10 cellular contexts compared by ENCODE assay signal in genomic region chr9:133485531-133486260, GRCh38. TPM values are rescaled to one million over a fixed set of nuclear protein-coding genes. Genes with fewer than 3 reads are reported as not detected.
DNase-seq lines count a peak whose midpoint lies in the region; TF ChIP-seq lines count a peak whose summit lies in the region.
"Had no signal": no experiment of that assay in that cellular context is flagged by ENCODE, and none has a peak within 500 bp of the region (broad histone marks: within the 10 kb centered on the region; RNA-seq: fewer than 3 reads in every experiment).

No MANE protein-coding gene starts in this region.

- H3K36me3 ChIP-seq in OCI-LY1 (ENCODE audit: insufficient read depth, low read length) (no peaks in the 10 kb centered on the region), thyroid gland (no peaks in the 10 kb centered on the region)

- peak; percentile 25 for DNase-seq in stimulated activated CD4-positive, alpha-beta T cell treated with anti-CD3 and anti-CD28 coated beads, Interleukin-15, amount 100 ng/mL, for 24 hours
- DNase-seq in stimulated activated CD4-positive, alpha-beta T cell treated with anti-CD3 and anti-CD28 coated beads, Interleukin-4, amount 100 ng/mL, for 24 hours, result no peak
- DNase-seq in germinal center (ENCODE audit: low spot score) (peak; percentile 50), NCI-H510A (lab: John Stamatoyannopoulos, UW) (no peak), ACHN (no peak), thyroid gland (no peak), T1000 (lab: John Stamatoyannopoulos, UW) (no peak)

- no peaks in the 10 kb centered on the region for H3K79me2 ChIP-seq in OCI-LY1 (ENCODE audit: insufficient read depth, low read length)

- no peaks in the 10 kb centered on the region for H3K9me3 ChIP-seq in OCI-LY1 (ENCODE audit: low read length)
- H3K9me3 ChIP-seq in thyroid gland, result no peaks in the 10 kb centered on the region

- TF ChIP-seq CTCF in OCI-LY1 (IDR thresholded peaks at IDR 0.05; ENCODE audit: low read length) (no peak), thyroid gland (IDR thresholded peaks at IDR 0.05) (no peak)

- WGBS in thyroid gland, 2 donors, result 59 to 74% methylated on average over 5 to 18 of the region's 25 CpGs

- no peak overlapping the region for H2AFZ ChIP-seq in OCI-LY1 (ENCODE audit: low read length)

- no peak overlapping the region for H3K27ac ChIP-seq in OCI-LY1 (ENCODE audit: low read depth, low read length, poor library complexity, severe bottlenecking)
- H3K27ac ChIP-seq in thyroid gland, result no peak overlapping the region

- no peaks in the 10 kb centered on the region for H3K9me2 ChIP-seq in OCI-LY1 (ENCODE audit: low read depth, low read length)

- in situ Hi-C loops in ACHN (cut with HindIII; ENCODE audit: low pct_ligation_motif_present, low pct_unique_long_range_greater_than_20kb, low sequenced_read_pairs), result no loop called here

- peak overlapping the region; percentile 93 for H3K4me2 ChIP-seq in OCI-LY1 (ENCODE audit: low read length)

- no peak for TF ChIP-seq POLR2A in thyroid gland (IDR thresholded peaks at IDR 0.05)

- peak overlapping the region; percentile 66; the same call in 1 of the 2 replicates for H3K9ac ChIP-seq in OCI-LY1 (ENCODE audit: low read length)

- no peaks in the 10 kb centered on the region for H4K20me1 ChIP-seq in OCI-LY1 (ENCODE audit: insufficient read depth, low read length)

- H3F3A ChIP-seq in OCI-LY1 (ENCODE audit: insufficient read depth, low read length), result no peaks in the 10 kb centered on the region

- H3K4me3 ChIP-seq in OCI-LY1 (ENCODE audit: low read depth, low read length, poor library complexity, severe bottlenecking) (peak overlapping the region; percentile 55), thyroid gland (replicated peaks in 1 of 3) (no peak overlapping the region)

- H3K27me3 ChIP-seq in OCI-LY1 (ENCODE audit: insufficient read depth, low read length) (0 out of 2 replicates have a peak, but pooled peaks cover 3% of the 10 kb centered on the region), thyroid gland (no peaks in the 10 kb centered on the region)

- H3K4me1 ChIP-seq in OCI-LY1 (ENCODE audit: insufficient read depth, low read length, severe bottlenecking) (peaks cover 8% of the 10 kb centered on the region), thyroid gland (peaks cover 0 to 9% of the 10 kb centered on the region in 2 donors)

- intact Hi-C loops in thyroid gland (cut with DNase I), result loop anchor here (2.0 to 10.0 kb wide), 3 partner anchors 75 to 298 kb away; partner anchors contain the start of genes SURF1 and SURF2

RNA-seq across cellular contexts. Expression of gene SLC2A6, which starts 6.8 kb away (rescaled TPM):
- total RNA-seq in thyroid gland, result 1 to 10 TPM; 1.1 to 3.8 (median 2.5) TPM

RNA-seq across cellular contexts. Expression of gene CACFD1, which starts 25.9 kb away (rescaled TPM):
- total RNA-seq in thyroid gland, result 10 to 100 TPM; 21.4 to 36.7 (median 33.5) TPM

RNA-seq across cellular contexts. Expression of gene MYMK, which starts 39.1 kb away (rescaled TPM):
- total RNA-seq in thyroid gland, result not detected
- total RNA-seq: Calu3, fibroblast of lung had no signal

RNA-seq across cellular contexts. Expression of gene ADAMTSL2, which starts 48.8 kb away (rescaled TPM):
- 1 to 10 TPM; 2.4 to 9.3 (median 8.7) TPM for total RNA-seq in thyroid gland

Comparison
In these comparisons a context has a peak if more than half of its experiments do, and no peak if none do; other contexts are left out.
1. DNase-seq: peak in stimulated activated CD4-positive, alpha-beta T cell treated with anti-CD3 and anti-CD28 coated beads, Interleukin-15, amount 100 ng/mL, for 24 hours (single experiment) and germinal center (single experiment); none in stimulated activated CD4-positive, alpha-beta T cell treated with anti-CD3 and anti-CD28 coated beads, Interleukin-4, amount 100 ng/mL, for 24 hours (single experiment), NCI-H510A (single experiment), ACHN (single experiment), thyroid gland (0 of 2) and T1000 (single experiment).